ENCODE assay signal across 1 cellular context in the genomic region with DNA sequence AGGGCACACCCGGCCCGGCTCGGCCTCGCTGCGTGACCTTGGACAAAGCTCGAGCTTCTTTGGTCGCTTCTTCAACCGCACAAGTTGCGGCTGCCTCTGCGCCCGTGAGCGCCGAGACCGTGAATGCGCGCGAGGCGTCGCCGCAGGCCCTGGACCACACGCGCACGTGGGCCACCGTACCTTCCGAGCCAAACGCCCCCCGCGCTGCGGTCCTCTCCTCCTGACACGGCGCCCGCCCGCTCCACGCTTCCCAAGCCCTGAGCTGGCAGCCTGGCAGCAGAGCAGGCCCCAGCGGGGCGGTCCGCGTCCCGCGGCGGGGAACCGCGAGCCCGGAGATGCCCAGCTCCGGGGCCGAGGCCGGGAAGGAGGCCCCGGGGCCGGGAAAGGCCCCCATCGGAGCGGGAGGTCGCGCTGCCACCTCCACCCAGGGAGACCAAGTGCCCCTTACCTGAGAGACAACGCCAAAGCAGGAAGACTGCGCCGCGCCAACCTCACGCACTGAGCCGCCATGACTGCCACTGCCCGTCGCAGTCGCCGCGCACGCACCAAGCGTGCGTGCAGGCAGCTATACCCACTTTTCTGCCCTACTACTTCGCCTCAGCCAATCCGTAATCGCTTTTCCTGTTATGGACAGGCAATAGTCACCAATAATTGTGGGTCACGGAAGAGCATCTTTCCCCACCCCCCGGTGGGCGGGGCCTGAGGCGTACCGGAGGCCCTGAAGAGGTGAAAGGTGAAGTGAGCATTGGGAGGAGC.
TF ChIP-seq lines count a peak whose summit lies in the region.

GRPEL1 (minus strand) TSS at position 542 of the 756 bp plus-strand sequence; CDS start at position 510, 32 bp downstream.

TF ChIP-seq in HepG2, 621 proteins besides CTCF, POLR2A, EP300 and RAD21 (continued from another document and continues in another):
- TF ChIP-seq, protein P1, sequence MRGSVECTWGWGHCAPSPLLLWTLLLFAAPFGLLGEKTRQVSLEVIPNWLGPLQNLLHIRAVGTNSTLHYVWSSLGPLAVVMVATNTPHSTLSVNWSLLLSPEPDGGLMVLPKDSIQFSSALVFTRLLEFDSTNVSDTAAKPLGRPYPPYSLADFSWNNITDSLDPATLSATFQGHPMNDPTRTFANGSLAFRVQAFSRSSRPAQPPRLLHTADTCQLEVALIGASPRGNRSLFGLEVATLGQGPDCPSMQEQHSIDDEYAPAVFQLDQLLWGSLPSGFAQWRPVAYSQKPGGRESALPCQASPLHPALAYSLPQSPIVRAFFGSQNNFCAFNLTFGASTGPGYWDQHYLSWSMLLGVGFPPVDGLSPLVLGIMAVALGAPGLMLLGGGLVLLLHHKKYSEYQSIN (CRISPR knock-in tag; IDR thresholded peaks at IDR 0.05; ENCODE audit: borderline replicate concordance), result no peak
- TF ChIP-seq SSRP1 (CRISPR knock-in tag; IDR thresholded peaks at IDR 0.05) (no peak), ZNF816 (CRISPR knock-in tag; IDR thresholded peaks at IDR 0.05; ENCODE audit: borderline replicate concordance) (no peak; the same call in 1 of the 2 replicates), MAF1 (CRISPR knock-in tag; IDR thresholded peaks at IDR 0.05; ENCODE audit: borderline replicate concordance) (no peak; the same call in 1 of the 2 replicates), HOXD1 (CRISPR knock-in tag; IDR thresholded peaks at IDR 0.05) (no peak), DMAP1 (CRISPR knock-in tag; IDR thresholded peaks at IDR 0.05) (peak; percentile 80), ZBTB2 (CRISPR knock-in tag; IDR thresholded peaks at IDR 0.05; ENCODE audit: low read depth) (peak; percentile 14; the same call in 1 of the 2 replicates), EED (CRISPR knock-in tag; IDR thresholded peaks at IDR 0.05) (peak; percentile 78), HNF1A (IDR thresholded peaks at IDR 0.05; ENCODE audit: low read depth) (no peak), HNF1A (CRISPR knock-in tag; IDR thresholded peaks at IDR 0.05; ENCODE audit: borderline replicate concordance) (peak; percentile 69), ZNF674 (CRISPR knock-in tag; IDR thresholded peaks at IDR 0.05; ENCODE audit: low read depth) (0 out of 2 replicates have a peak, but pooled peaks have one; percentile 21), ZNF343 (CRISPR knock-in tag; IDR thresholded peaks at IDR 0.05) (peak; percentile 91), KAT7 (CRISPR knock-in tag; IDR thresholded peaks at IDR 0.05; ENCODE audit: borderline replicate concordance) (0 out of 2 replicates have a peak, but pooled peaks have one; percentile 48), ZNF704 (CRISPR knock-in tag; IDR thresholded peaks at IDR 0.05; ENCODE audit: borderline replicate concordance) (peak; percentile 82; the same call in 1 of the 2 replicates), ZNF589 (CRISPR knock-in tag; conservative IDR thresholded peaks at IDR 0.05) (peak; percentile 23; the same call in 1 of the 2 replicates), BCL3 (CRISPR knock-in tag; IDR thresholded peaks at IDR 0.05) (peak; percentile 47; the same call in 1 of the 2 replicates), REPIN1 (CRISPR knock-in tag; IDR thresholded peaks at IDR 0.05; ENCODE audit: borderline replicate concordance, low read depth) (peak; percentile 18; the same call in 1 of the 2 replicates), ZC3H4 (CRISPR knock-in tag; IDR thresholded peaks at IDR 0.05; ENCODE audit: borderline replicate concordance) (no peak), PCBP2 (optimal IDR thresholded peaks at IDR 0.05; ENCODE audit: low read depth, low read length, poor library complexity, severe bottlenecking) (no peak), RXRB (CRISPR knock-in tag; IDR thresholded peaks at IDR 0.05; ENCODE audit: borderline replicate concordance) (peak; percentile 58), ARID2 (CRISPR knock-in tag; IDR thresholded peaks at IDR 0.05; ENCODE audit: borderline replicate concordance) (peak; percentile 7; the same call in 1 of the 2 replicates), RFXAP (CRISPR knock-in tag; IDR thresholded peaks at IDR 0.05; ENCODE audit: borderline replicate concordance) (peak; percentile 97), ZFP82 (CRISPR knock-in tag; IDR thresholded peaks at IDR 0.05; ENCODE audit: borderline replicate concordance) (peak; percentile 88; the same call in 1 of the 2 replicates), FUBP1 (CRISPR knock-in tag; IDR thresholded peaks at IDR 0.05; ENCODE audit: borderline replicate concordance) (0 out of 2 replicates have a peak, but pooled peaks have one; percentile 41), ZNF746 (CRISPR knock-in tag; IDR thresholded peaks at IDR 0.05) (0 out of 2 replicates have a peak, but pooled peaks have one; percentile 20), ZNF567 (CRISPR knock-in tag; IDR thresholded peaks at IDR 0.05; ENCODE audit: borderline replicate concordance) (0 out of 2 replicates have a peak, but pooled peaks have one; percentile 40), SMAD9 (CRISPR knock-in tag; IDR thresholded peaks at IDR 0.05) (no peak), ZNF446 (CRISPR knock-in tag; IDR thresholded peaks at IDR 0.05) (peak; percentile 86), ARHGAP35 (CRISPR knock-in tag; IDR thresholded peaks at IDR 0.05; ENCODE audit: borderline replicate concordance) (peak; percentile 51; the same call in 1 of the 2 replicates), ZNF780A (CRISPR knock-in tag; IDR thresholded peaks at IDR 0.05) (no peak), PHF20 (CRISPR knock-in tag; IDR thresholded peaks at IDR 0.05) (peak; percentile 33)
- TF ChIP-seq, protein P2, sequence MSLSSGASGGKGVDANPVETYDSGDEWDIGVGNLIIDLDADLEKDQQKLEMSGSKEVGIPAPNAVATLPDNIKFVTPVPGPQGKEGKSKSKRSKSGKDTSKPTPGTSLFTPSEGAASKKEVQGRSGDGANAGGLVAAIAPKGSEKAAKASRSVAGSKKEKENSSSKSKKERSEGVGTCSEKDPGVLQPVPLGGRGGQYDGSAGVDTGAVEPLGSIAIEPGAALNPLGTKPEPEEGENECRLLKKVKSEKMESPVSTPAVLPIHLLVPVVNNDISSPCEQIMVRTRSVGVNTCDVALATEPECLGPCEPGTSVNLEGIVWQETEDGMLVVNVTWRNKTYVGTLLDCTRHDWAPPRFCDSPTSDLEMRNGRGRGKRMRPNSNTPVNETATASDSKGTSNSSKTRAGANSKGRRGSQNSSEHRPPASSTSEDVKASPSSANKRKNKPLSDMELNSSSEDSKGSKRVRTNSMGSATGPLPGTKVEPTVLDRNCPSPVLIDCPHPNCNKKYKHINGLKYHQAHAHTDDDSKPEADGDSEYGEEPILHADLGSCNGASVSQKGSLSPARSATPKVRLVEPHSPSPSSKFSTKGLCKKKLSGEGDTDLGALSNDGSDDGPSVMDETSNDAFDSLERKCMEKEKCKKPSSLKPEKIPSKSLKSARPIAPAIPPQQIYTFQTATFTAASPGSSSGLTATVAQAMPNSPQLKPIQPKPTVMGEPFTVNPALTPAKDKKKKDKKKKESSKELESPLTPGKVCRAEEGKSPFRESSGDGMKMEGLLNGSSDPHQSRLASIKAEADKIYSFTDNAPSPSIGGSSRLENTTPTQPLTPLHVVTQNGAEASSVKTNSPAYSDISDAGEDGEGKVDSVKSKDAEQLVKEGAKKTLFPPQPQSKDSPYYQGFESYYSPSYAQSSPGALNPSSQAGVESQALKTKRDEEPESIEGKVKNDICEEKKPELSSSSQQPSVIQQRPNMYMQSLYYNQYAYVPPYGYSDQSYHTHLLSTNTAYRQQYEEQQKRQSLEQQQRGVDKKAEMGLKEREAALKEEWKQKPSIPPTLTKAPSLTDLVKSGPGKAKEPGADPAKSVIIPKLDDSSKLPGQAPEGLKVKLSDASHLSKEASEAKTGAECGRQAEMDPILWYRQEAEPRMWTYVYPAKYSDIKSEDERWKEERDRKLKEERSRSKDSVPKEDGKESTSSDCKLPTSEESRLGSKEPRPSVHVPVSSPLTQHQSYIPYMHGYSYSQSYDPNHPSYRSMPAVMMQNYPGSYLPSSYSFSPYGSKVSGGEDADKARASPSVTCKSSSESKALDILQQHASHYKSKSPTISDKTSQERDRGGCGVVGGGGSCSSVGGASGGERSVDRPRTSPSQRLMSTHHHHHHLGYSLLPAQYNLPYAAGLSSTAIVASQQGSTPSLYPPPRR (CRISPR knock-in tag; IDR thresholded peaks at IDR 0.05; ENCODE audit: borderline replicate concordance), result 0 out of 2 replicates have a peak, but pooled peaks have one; percentile 55
- TF ChIP-seq, protein P3, sequence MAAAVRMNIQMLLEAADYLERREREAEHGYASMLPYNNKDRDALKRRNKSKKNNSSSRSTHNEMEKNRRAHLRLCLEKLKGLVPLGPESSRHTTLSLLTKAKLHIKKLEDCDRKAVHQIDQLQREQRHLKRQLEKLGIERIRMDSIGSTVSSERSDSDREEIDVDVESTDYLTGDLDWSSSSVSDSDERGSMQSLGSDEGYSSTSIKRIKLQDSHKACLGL (CRISPR knock-in tag; IDR thresholded peaks at IDR 0.05), result peak; percentile 88
